Comparison of ENCODE assay signal across 19 cellular contexts in genomic region chr20:62348604-62349003, GRCh38.
"Had no signal": no experiment of that assay in that cellular context is flagged by ENCODE, and none has a peak within 500 bp of the region (broad histone marks: within the 10 kb centered on the region; RNA-seq: fewer than 3 reads in every experiment).

No MANE protein-coding gene starts in this region.

- FAIRE-seq: frontal cortex had no signal

- H3K4me3 ChIP-seq: dorsolateral prefrontal cortex, mucosa of descending colon, smooth muscle cell, testis, tibial nerve had no signal

- H3K4me3 Mint-ChIP-seq: naive thymus-derived CD8-positive, alpha-beta T cell; neural crest cell; stimulated activated effector memory CD8-positive, alpha-beta T cell treated with anti-CD3 and anti-CD28 coated beads, Interleukin-12 subunit alpha, Interleukin-12 subunit beta, amount 100 ng/mL, for 72 hours; stimulated activated naive CD8-positive, alpha-beta T cell treated with anti-CD3 and anti-CD28 coated beads, Interleukin-15, amount 100 ng/mL, for 72 hours had no signal

- H3K4me1 Mint-ChIP-seq: stimulated activated effector memory CD8-positive, alpha-beta T cell treated with anti-CD3 and anti-CD28 coated beads, Interleukin-12 subunit alpha, Interleukin-12 subunit beta, amount 100 ng/mL, for 72 hours; stimulated activated naive CD8-positive, alpha-beta T cell treated with anti-CD3 and anti-CD28 coated beads, Interleukin-15, amount 100 ng/mL, for 72 hours had no signal

- H3K27ac Mint-ChIP-seq: stimulated activated effector memory CD8-positive, alpha-beta T cell treated with anti-CD3 and anti-CD28 coated beads, Interleukin-12 subunit alpha, Interleukin-12 subunit beta, amount 100 ng/mL, for 72 hours; stimulated activated naive CD8-positive, alpha-beta T cell treated with anti-CD3 and anti-CD28 coated beads, Interleukin-15, amount 100 ng/mL, for 72 hours had no signal

- H3K9me3 ChIP-seq: mucosa of descending colon, testis, tibial nerve had no signal

- DNase-seq: cortex of kidney; dorsolateral prefrontal cortex; effector CD8-positive, alpha-beta T cell; islet precursor cell; mammary epithelial cell; mucosa of descending colon; naive thymus-derived CD8-positive, alpha-beta T cell; stimulated activated CD4-positive, alpha-beta T cell treated with anti-CD3 and anti-CD28 coated beads, Interleukin-4, amount 100 ng/mL, for 1 hour; stimulated activated CD8-positive, alpha-beta memory T cell treated with anti-CD3 and anti-CD28 coated beads, Interleukin-4, amount 100 ng/mL, for 48 hours; stimulated activated naive CD8-positive, alpha-beta T cell treated with anti-CD3 and anti-CD28 coated beads, Interleukin-15, amount 100 ng/mL, for 72 hours; testis had no signal

- H3K27me3 Mint-ChIP-seq: naive thymus-derived CD8-positive, alpha-beta T cell; stimulated activated naive CD8-positive, alpha-beta T cell treated with anti-CD3 and anti-CD28 coated beads, Interleukin-15, amount 100 ng/mL, for 72 hours had no signal

- H3K27me3 ChIP-seq: dorsolateral prefrontal cortex, testis, tibial nerve had no signal

- H3K4me2 ChIP-seq: smooth muscle cell had no signal

- ATAC-seq: esophagus mucosa; left lobe of liver; mucosa of descending colon; naive thymus-derived CD8-positive, alpha-beta T cell; right cardiac atrium; stimulated activated effector memory CD8-positive, alpha-beta T cell treated with anti-CD3 and anti-CD28 coated beads, Interleukin-12 subunit alpha, Interleukin-12 subunit beta, amount 100 ng/mL, for 72 hours; stimulated activated naive CD8-positive, alpha-beta T cell treated with anti-CD3 and anti-CD28 coated beads, Interleukin-15, amount 100 ng/mL, for 72 hours had no signal

- H3K27ac ChIP-seq: dorsolateral prefrontal cortex, testis, tibial nerve had no signal
